In the genomic region with DNA sequence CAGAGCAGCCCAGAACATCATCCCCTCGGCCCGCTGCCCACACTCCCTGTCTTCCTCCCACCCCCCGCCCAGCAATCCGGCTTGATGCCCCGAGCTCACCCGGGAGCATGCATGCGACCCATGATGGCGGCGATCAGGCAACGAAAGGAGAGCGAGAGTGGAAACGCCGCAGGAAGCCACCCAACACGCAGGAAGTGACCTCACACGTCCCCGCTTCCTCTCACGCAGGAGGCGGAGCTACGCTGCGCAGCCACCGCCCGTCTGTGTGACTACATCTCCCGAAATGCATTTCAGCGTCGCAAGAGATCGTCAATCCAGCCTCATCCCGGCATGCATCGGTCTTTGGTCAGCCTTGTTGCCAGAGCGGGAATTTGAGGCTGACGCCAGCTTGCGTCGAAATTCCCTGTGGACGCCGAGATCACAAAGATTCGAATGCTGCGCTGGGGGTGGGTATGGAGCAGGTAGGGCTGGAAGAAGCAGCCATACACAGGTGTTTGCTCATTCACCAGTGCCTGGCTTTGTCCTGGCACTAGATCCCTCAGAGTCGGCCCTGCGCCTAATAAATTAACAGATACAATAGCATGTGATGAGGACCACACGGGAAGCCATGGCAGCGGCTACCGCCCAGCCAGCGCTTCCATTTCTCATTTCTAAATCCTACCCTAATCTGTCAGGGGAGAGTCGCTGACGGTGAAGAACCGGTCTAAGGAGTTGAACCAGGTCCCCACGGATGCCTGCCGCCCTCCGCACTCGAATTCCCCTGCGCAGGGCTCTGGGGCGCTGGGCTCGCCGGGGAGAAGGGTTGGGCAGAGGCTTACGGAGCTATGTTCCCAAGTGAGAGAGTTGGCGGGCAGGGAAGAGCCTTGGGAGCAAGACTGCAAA, we compare ENCODE assay signal across 8 cellular contexts. TPM values are rescaled to one million over a fixed set of nuclear protein-coding genes. Genes with fewer than 3 reads are reported as not detected.
DNase-seq lines count a peak whose midpoint lies in the region; ATAC-seq and TF ChIP-seq lines count a peak whose summit lies in the region.

A gene (minus strand): TSS at position 148 of the 882 bp plus-strand sequence. CDS start 26 bp downstream, at position 122.

- DNase-seq in DMS53 treated with DMSO at 0.1 percent for 48 hours (lab: John Stamatoyannopoulos, UW; ENCODE audit: unreplicated experiment) = peak; percentile 96
- DNase-seq in Peyer's patch = peak; percentile 95 to 99 (median 95)
- DNase-seq in activated T-cell treated with anti-CD3 and anti-CD28 coated beads, Interleukin-2, amount 50 U/mL, for 48 hours = peak; percentile 92 to 95
- DNase-seq in esophagus muscularis mucosa (ENCODE audit: extremely low spot score) = peak; percentile 99
- DNase-seq in stimulated activated CD8-positive, alpha-beta memory T cell treated with anti-CD3 and anti-CD28 coated beads, Interleukin-7, amount 100 ng/mL, for 4 hours (ENCODE audit: low read depth in 2 of 2) = peak; percentile 92

- H3K4me1 ChIP-seq in KMS-11 (ENCODE audit: low read depth, poor library complexity, severe bottlenecking) = peaks cover 22% of the 10 kb centered on the region
- peaks cover 0 to 21% (median 7%) of the 10 kb centered on the region in 4 donors for H3K4me1 ChIP-seq in Peyer's patch
- H3K4me1 ChIP-seq in esophagus muscularis mucosa = peaks cover 29 to 37% (median 32%) of the 10 kb centered on the region in 4 donors
- peaks cover 0 to 35% of the 10 kb centered on the region in 2 donors for H3K4me1 ChIP-seq in muscle layer of duodenum (ENCODE audit: control insufficient read depth in 1 of 2, insufficient read depth in 2 of 2, low read length in 2 of 2)

- intact Hi-C loops in esophagus muscularis mucosa (cut with DNase I) = loop anchor here (2.0 to 5.0 kb wide), 2 partner anchors 130 to 339 kb away; a partner anchor contains a TSS

- H3K4me3 ChIP-seq in KMS-11 (IDR thresholded peaks at IDR 0.05; ENCODE audit: insufficient read depth, low read depth, low read length) (no peak within 1 kb of the TSS), Peyer's patch (peak within 1 kb of the TSS; percentile 75 to 88 (median 82)), esophagus muscularis mucosa (peak within 1 kb of the TSS; percentile 66 to 78 (median 74)), muscle layer of duodenum (ENCODE audit: low read depth in 1 of 2, low read length in 2 of 2) (peak within 1 kb of the TSS; percentile 77 to 78)

- peak within 1 kb of the TSS; percentile 98 for H3K9ac ChIP-seq in KMS-11

- peaks cover 28% of the 10 kb centered on the region for H3K79me2 ChIP-seq in KMS-11 (ENCODE audit: insufficient read depth, low read depth)

- H3K4me2 ChIP-seq in KMS-11 = peak within 1 kb of the TSS; percentile 99

- no peaks in the 10 kb centered on the region for H3K9me3 ChIP-seq in Peyer's patch
- no peaks in the 10 kb centered on the region for H3K9me3 ChIP-seq in esophagus muscularis mucosa
- H3K9me3 ChIP-seq in muscle layer of duodenum (ENCODE audit: control insufficient read depth in 1 of 2, low read length in 2 of 2) = no peaks in the 10 kb centered on the region

- no peaks in the 10 kb centered on the region for H4K20me1 ChIP-seq in KMS-11 (ENCODE audit: insufficient read depth)

- TF ChIP-seq CTCF in KMS-11 (conservative IDR thresholded peaks at IDR 0.05; ENCODE audit: low read depth, low read length) = no peak
- TF ChIP-seq CTCF in Peyer's patch (IDR thresholded peaks at IDR 0.05) = no peak
- TF ChIP-seq CTCF in esophagus muscularis mucosa (IDR thresholded peaks at IDR 0.05) = no peak

- no peak for TF ChIP-seq EP300 in esophagus muscularis mucosa (IDR thresholded peaks at IDR 0.05)

- H3K36me3 ChIP-seq in KMS-11 (ENCODE audit: insufficient read depth) (peaks cover 20% of the 10 kb centered on the region; the same call in 1 of the 2 replicates), Peyer's patch (peaks cover 0 to 35% (median 0%) of the 10 kb centered on the region in 3 donors), esophagus muscularis mucosa (peaks cover 15 to 35% (median 32%) of the 10 kb centered on the region in 4 donors), muscle layer of duodenum (ENCODE audit: control insufficient read depth in 1 of 2, insufficient read depth in 2 of 2, low read length in 2 of 2) (peaks cover 27 to 29% of the 10 kb centered on the region in 2 donors)

- TF ChIP-seq POLR2A in Peyer's patch (IDR thresholded peaks at IDR 0.05) (peak; percentile 67 to 83), esophagus muscularis mucosa (IDR thresholded peaks at IDR 0.05; ENCODE audit: low read depth) (peak; percentile 65)

- peak within 1 kb of the TSS; percentile 94 for H2AFZ ChIP-seq in KMS-11 (ENCODE audit: low read depth)

- ATAC-seq in GM21737 (IDR thresholded peaks at IDR 0.05; ENCODE audit: unreplicated experiment) = peak; percentile 96

- H3K27me3 ChIP-seq in KMS-11 (ENCODE audit: insufficient read depth, low read depth) = no peaks in the 10 kb centered on the region
- H3K27me3 ChIP-seq in Peyer's patch = no peaks in the 10 kb centered on the region
- H3K27me3 ChIP-seq in esophagus muscularis mucosa = no peaks in the 10 kb centered on the region
- H3K27me3 ChIP-seq in muscle layer of duodenum (ENCODE audit: low read depth, low read length) = no peaks in the 10 kb centered on the region

- WGBS in esophagus muscularis mucosa = 0% methylated on average over 25 of the region's 55 CpGs

- H3K27ac ChIP-seq in KMS-11 (peak within 1 kb of the TSS; percentile 75), Peyer's patch (peak within 1 kb of the TSS; percentile 86 to 93 (median 90)), esophagus muscularis mucosa (replicated peaks in 1 of 4) (peak within 1 kb of the TSS; percentile 89 to 93 (median 90)), muscle layer of duodenum (ENCODE audit: low read length) (peak within 1 kb of the TSS; percentile 95)

RNA-seq across cellular contexts. Expression of the gene that starts here (rescaled TPM):
- total RNA-seq in Peyer's patch (1,000 to 10,000 TPM in 1 of 4 donors, 100 to 1,000 TPM in 3; 361 to 1,404 (median 753) TPM), esophagus muscularis mucosa (1,000 to 10,000 TPM in 3 of 4 donors, 100 to 1,000 TPM in 1; 828 to 2,253 (median 1,546) TPM)
